9 cellular contexts compared by ENCODE assay signal in genomic region chr7:143205560-143206293, GRCh38. TPM values are rescaled to one million over a fixed set of nuclear protein-coding genes. Genes with fewer than 3 reads are reported as not detected.
DNase-seq lines count a peak whose midpoint lies in the region; ATAC-seq, FAIRE-seq and TF ChIP-seq lines count a peak whose summit lies in the region.
"Had no signal": no experiment of that assay in that cellular context is flagged by ENCODE, and none has a peak within 500 bp of the region (broad histone marks: within the 10 kb centered on the region; RNA-seq: fewer than 3 reads in every experiment).

No MANE protein-coding gene starts in this region.

- peak overlapping the region; percentile 37 for H3K4me3 Mint-ChIP-seq in activated naive CD8-positive, alpha-beta T cell treated with anti-CD3 and anti-CD28 coated beads, Interleukin-2, amount 10 ng/mL, durations not matched to agents 7 days and 5 days

- FAIRE-seq in GM12892 (lab: Jason Lieb, UNC): peak; percentile 86
- FAIRE-seq in HTR-8/SVneo (lab: Jason Lieb, UNC): no peak
- FAIRE-seq: K562 had no signal

- DNase-seq in GM12892 (ENCODE audit: insufficient read length): no peak
- peak; percentile 68 to 91 for DNase-seq in HL-60 (ENCODE audit: low read depth in 1 of 2, low spot score in 1 of 2)
- no peak for DNase-seq in activated naive CD8-positive, alpha-beta T cell treated with anti-CD3 and anti-CD28 coated beads, Interleukin-2, amount 10 ng/mL, durations not matched to agents 7 days and 5 days
- no peak for DNase-seq in NCI-H1092 treated with DMSO at 0.1 percent for 48 hours (lab: John Stamatoyannopoulos, UW)
- DNase-seq in ovary: no peak
- DNase-seq in activated CD4-positive, CD25-positive, alpha-beta regulatory T cell (lab: John Stamatoyannopoulos, UW): no peak
- DNase-seq in HTR-8/SVneo (ENCODE audit: insufficient read length, low spot score): no peak

- peaks cover 19% of the 10 kb centered on the region for H3K27me3 Mint-ChIP-seq in activated naive CD8-positive, alpha-beta T cell treated with anti-CD3 and anti-CD28 coated beads, Interleukin-2, amount 10 ng/mL, durations not matched to agents 7 days and 5 days

- TF ChIP-seq POLR2A in GM12892 (IDR thresholded peaks at IDR 0.05; ENCODE audit: low read depth, low read length) (no peak), ovary (IDR thresholded peaks at IDR 0.05) (no peak)

- TF ChIP-seq CTCF in HL-60 (IDR thresholded peaks at IDR 0.05; ENCODE audit: insufficient read depth, low read length) (no peak), ovary (IDR thresholded peaks at IDR 0.05) (no peak)

- POLR2A ChIA-PET in activated naive CD8-positive, alpha-beta T cell treated with anti-CD3 and anti-CD28 coated beads, Interleukin-2, amount 10 ng/mL, durations not matched to agents 7 days and 5 days (lab: Charles Lee): no interaction called here

- no peaks in the 10 kb centered on the region for H3K36me3 Mint-ChIP-seq in activated naive CD8-positive, alpha-beta T cell treated with anti-CD3 and anti-CD28 coated beads, Interleukin-2, amount 10 ng/mL, durations not matched to agents 7 days and 5 days

- H3K4me3 ChIP-seq in HL-60 (replicated peaks; ENCODE audit: insufficient read depth, low read length) (no peak overlapping the region), ovary (no peak overlapping the region)
- H3K4me3 ChIP-seq: K562 had no signal

- H3K27ac ChIP-seq in HL-60 (replicated peaks): peak overlapping the region; percentile 70
- no peak overlapping the region for H3K27ac ChIP-seq in ovary

- no peaks in the 10 kb centered on the region for H3K36me3 ChIP-seq in ovary

- H3K4me1 ChIP-seq in ovary (ENCODE audit: insufficient read depth): no peaks in the 10 kb centered on the region

- H3K4me1 Mint-ChIP-seq in activated naive CD8-positive, alpha-beta T cell treated with anti-CD3 and anti-CD28 coated beads, Interleukin-2, amount 10 ng/mL, durations not matched to agents 7 days and 5 days: peaks cover 8% of the 10 kb centered on the region

- no peaks in the 10 kb centered on the region for H3K27me3 ChIP-seq in HL-60 (ENCODE audit: insufficient read depth, poor library complexity, severe bottlenecking)
- no peaks in the 10 kb centered on the region for H3K27me3 ChIP-seq in ovary

- ATAC-seq in GM21423 (IDR thresholded peaks at IDR 0.05; ENCODE audit: unreplicated experiment): peak; percentile 94
- peak; percentile 76 for ATAC-seq in activated naive CD8-positive, alpha-beta T cell treated with anti-CD3 and anti-CD28 coated beads, Interleukin-2, amount 10 ng/mL, durations not matched to agents 7 days and 5 days (ENCODE audit: low read depth)
- ATAC-seq: K562 had no signal

- H3K9me3 ChIP-seq in ovary: no peaks in the 10 kb centered on the region

- H3K27ac Mint-ChIP-seq in activated naive CD8-positive, alpha-beta T cell treated with anti-CD3 and anti-CD28 coated beads, Interleukin-2, amount 10 ng/mL, durations not matched to agents 7 days and 5 days: no peak overlapping the region

- TF ChIP-seq EP300 in ovary (IDR thresholded peaks at IDR 0.05): no peak

- no peaks in the 10 kb centered on the region for H3K9me3 Mint-ChIP-seq in activated naive CD8-positive, alpha-beta T cell treated with anti-CD3 and anti-CD28 coated beads, Interleukin-2, amount 10 ng/mL, durations not matched to agents 7 days and 5 days

- WGBS in ovary, 3 donors: 73 to 77% (median 76%) methylated on average over 13 of the region's 13 CpGs

- intact Hi-C loops in ovary (cut with DNase I): loop anchor here in 1 of 4 donors (10.0 kb wide), 1 partner anchor 201 kb away; no protein-coding TSS in a partner anchor

RNA-seq across cellular contexts. Expression of gene TAS2R40, which starts 16.1 kb away (rescaled TPM):
- polyA plus RNA-seq in GM12892 (2012; ENCODE audit: missing spikeins): not detected
- total RNA-seq in activated naive CD8-positive, alpha-beta T cell treated with anti-CD3 and anti-CD28 coated beads, Interleukin-2, amount 10 ng/mL, durations not matched to agents 7 days and 5 days: not detected
- not detected for total RNA-seq in ovary
- polyA plus RNA-seq in ovary: not detected
- total RNA-seq: K562 had no signal
- polyA plus RNA-seq: K562 had no signal

RNA-seq across cellular contexts. Expression of gene TAS2R39, which starts 22.5 kb away (rescaled TPM):
- polyA plus RNA-seq in GM12892 (2012; ENCODE audit: missing spikeins): not detected
- total RNA-seq in activated naive CD8-positive, alpha-beta T cell treated with anti-CD3 and anti-CD28 coated beads, Interleukin-2, amount 10 ng/mL, durations not matched to agents 7 days and 5 days: not detected
- total RNA-seq in ovary: not detected
- not detected for polyA plus RNA-seq in ovary
- total RNA-seq: K562 had no signal
- polyA plus RNA-seq: K562 had no signal

RNA-seq across cellular contexts. Expression of gene GSTK1, which starts 57.5 kb away (rescaled TPM):
- 88.3 TPM for polyA plus RNA-seq in GM12892 (2012; ENCODE audit: missing spikeins)
- 100 to 1,000 TPM; 355 to 368 TPM for total RNA-seq in activated naive CD8-positive, alpha-beta T cell treated with anti-CD3 and anti-CD28 coated beads, Interleukin-2, amount 10 ng/mL, durations not matched to agents 7 days and 5 days
- 100 to 1,000 TPM in 1 of 7 donors, 10 to 100 TPM in 6; 55.0 to 108 (median 75.7) TPM for total RNA-seq in ovary
- polyA plus RNA-seq in ovary: 100 to 1,000 TPM in 1 of 2 donors, 10 to 100 TPM in 1; 84.9 to 138 TPM

Comparison
In these comparisons a context has a peak if more than half of its experiments do, and no peak if none do; other contexts are left out.
1. DNase-seq: peak in HL-60 (2 of 2); none in GM12892 (single experiment), activated naive CD8-positive, alpha-beta T cell treated with anti-CD3 and anti-CD28 coated beads, Interleukin-2, amount 10 ng/mL, durations not matched to agents 7 days and 5 days (single experiment), NCI-H1092 treated with DMSO at 0.1 percent for 48 hours (single experiment), ovary (0 of 5), activated CD4-positive, CD25-positive, alpha-beta regulatory T cell (0 of 4) and HTR-8/SVneo (single experiment).